32 cellular contexts compared by ENCODE assay signal in the genomic region with DNA sequence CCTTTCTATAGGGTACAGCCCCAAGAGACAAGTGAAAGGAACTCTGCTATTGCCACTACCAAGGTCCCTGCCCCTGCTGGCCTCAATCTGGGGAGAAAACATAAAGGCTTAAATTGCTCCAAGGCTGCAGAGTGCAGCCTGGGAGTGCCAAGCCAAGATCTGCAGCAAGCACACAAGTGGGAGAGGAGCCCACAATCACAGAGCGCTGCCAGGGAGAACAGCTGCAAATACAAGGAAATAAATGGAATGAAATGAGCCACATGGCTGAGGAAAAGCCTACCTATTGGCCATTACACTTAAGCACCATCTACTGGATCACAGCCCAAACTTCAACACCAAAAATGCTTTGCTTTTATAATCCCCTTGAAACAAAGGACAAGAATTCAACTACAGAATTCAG.
"Had no signal": no experiment of that assay in that cellular context is flagged by ENCODE, and none has a peak within 500 bp of the region (broad histone marks: within the 10 kb centered on the region; RNA-seq: fewer than 3 reads in every experiment).

No MANE protein-coding gene starts in this region.

- H3K4me1 ChIP-seq: left lung, lower lobe of right lung, right atrium auricular region, right lobe of liver, suprapubic skin, tibial artery, upper lobe of right lung had no signal

- H3K4me3 Mint-ChIP-seq: immature natural killer cell; mesothelial cell of epicardium; naive B cell; natural killer cell; nephron progenitor cell; neural progenitor cell; stimulated activated naive B cell treated with anti-CD40 and anti-IgM and Interleukin-4, amounts not matched to agents 10 μg/mL and 1 μg/mL and 100 μg/mL, for 72 hours had no signal

- H3K27me3 Mint-ChIP-seq: naive B cell; progenitor cell of endocrine pancreas; stimulated activated naive B cell treated with anti-CD40 and anti-IgM and Interleukin-4, amounts not matched to agents 10 μg/mL and 1 μg/mL and 100 μg/mL, for 72 hours had no signal

- H3K4me2 ChIP-seq: neural progenitor cell had no signal

- H3K27ac Mint-ChIP-seq: immature natural killer cell; mesothelial cell of epicardium; natural killer cell; neural progenitor cell; progenitor cell of endocrine pancreas; stimulated activated naive B cell treated with anti-CD40 and anti-IgM and Interleukin-4, amounts not matched to agents 10 μg/mL and 1 μg/mL and 100 μg/mL, for 72 hours had no signal

- H3K9ac ChIP-seq: neural progenitor cell had no signal

- FAIRE-seq: islet of Langerhans, kidney, urothelium cell line had no signal

- H2AFZ ChIP-seq: neural progenitor cell had no signal

- DNase-seq: hippocampal formation; immature natural killer cell; kidney; left colon; left lung; lower lobe of right lung; mammary epithelial cell; mesenchymal stem cell; naive B cell; natural killer cell; nephron progenitor cell; occipital lobe; right lobe of liver; stimulated activated CD4-positive, alpha-beta T cell treated with anti-CD3 and anti-CD28 coated beads, Interleukin-12 subunit alpha, Interleukin-12 subunit beta, amount 100 ng/mL, for 4 hours; stimulated activated CD4-positive, alpha-beta T cell treated with anti-CD3 and anti-CD28 coated beads, Interleukin-15, amount 100 ng/mL, for 24 hours; stimulated activated CD4-positive, alpha-beta T cell treated with anti-CD3 and anti-CD28 coated beads, Interleukin-2, amount 100 ng/mL, for 24 hours; stimulated activated CD4-positive, alpha-beta T cell treated with anti-CD3 and anti-CD28 coated beads, Interleukin-4, amount 100 ng/mL, for 1 hour; stimulated activated naive B cell treated with anti-CD40 and anti-IgM and Interleukin-4, amounts not matched to agents 10 μg/mL and 1 μg/mL and 100 μg/mL, for 72 hours; stimulated activated naive CD8-positive, alpha-beta T cell treated with anti-CD3 and anti-CD28 coated beads, Interleukin-15, Interleukin-2, amounts not matched to agents 100 U/mL and 50 U/mL, for 24 hours; tibial artery; trophoblast cell; upper lobe of right lung had no signal

- H3K27me3 ChIP-seq: left lung, neural progenitor cell, neutrophil, right atrium auricular region, right lobe of liver, suprapubic skin, tibial artery, upper lobe of right lung had no signal

- H3K36me3 ChIP-seq: left lung, lower lobe of right lung, neural progenitor cell, neutrophil, right atrium auricular region, right lobe of liver, suprapubic skin, thoracic aorta, tibial artery, upper lobe of right lung had no signal

- H3K9me3 ChIP-seq: left lung, lower lobe of right lung, neutrophil, right lobe of liver, suprapubic skin, thoracic aorta, upper lobe of right lung had no signal

- H3K4me3 ChIP-seq: left lung, lower lobe of right lung, neural progenitor cell, right atrium auricular region, right lobe of liver, skin epidermis, suprapubic skin, thoracic aorta, tibial artery, upper lobe of right lung had no signal

- H3K36me3 Mint-ChIP-seq: immature natural killer cell; naive B cell; natural killer cell; neural progenitor cell; stimulated activated naive B cell treated with anti-CD40 and anti-IgM and Interleukin-4, amounts not matched to agents 10 μg/mL and 1 μg/mL and 100 μg/mL, for 72 hours had no signal

- H3K4me1 Mint-ChIP-seq: immature natural killer cell; mesothelial cell of epicardium; naive B cell; natural killer cell; neural progenitor cell; stimulated activated naive B cell treated with anti-CD40 and anti-IgM and Interleukin-4, amounts not matched to agents 10 μg/mL and 1 μg/mL and 100 μg/mL, for 72 hours had no signal

- ATAC-seq: left colon; left lung; lower lobe of right lung; natural killer cell; right lobe of liver; stimulated activated naive B cell treated with anti-CD40 and anti-IgM and Interleukin-4, amounts not matched to agents 10 μg/mL and 1 μg/mL and 100 μg/mL, for 72 hours; stimulated activated naive CD8-positive, alpha-beta T cell treated with anti-CD3 and anti-CD28 coated beads, Interleukin-15, Interleukin-2, amounts not matched to agents 100 U/mL and 50 U/mL, for 24 hours; upper lobe of right lung had no signal

- H3K27ac ChIP-seq: left lung, lower lobe of right lung, neural progenitor cell, neutrophil, right atrium auricular region, right lobe of liver, skin epidermis, suprapubic skin, thoracic aorta, tibial artery, upper lobe of right lung had no signal
